In the genomic region with DNA sequence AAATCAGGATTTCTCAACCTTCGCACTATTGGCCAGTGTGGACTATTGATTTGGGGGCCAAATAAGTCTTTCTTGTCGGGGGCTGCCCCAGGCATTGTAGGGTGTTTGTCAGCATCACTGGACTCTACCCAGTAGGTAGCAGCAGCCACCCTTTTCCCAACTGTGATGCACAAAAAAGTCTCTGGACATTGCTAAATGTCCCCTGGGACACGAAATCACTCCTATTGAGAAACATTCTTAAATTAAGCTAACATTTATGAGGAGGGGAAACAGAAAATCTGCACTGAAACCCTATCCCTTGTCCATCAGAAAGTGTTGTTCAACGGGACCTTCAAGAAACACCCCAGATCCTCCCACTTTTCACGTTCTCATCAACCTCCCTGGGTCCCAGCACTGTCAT, we compare ENCODE assay signal across 23 cellular contexts. TPM values are rescaled to one million over a fixed set of nuclear protein-coding genes. Genes with fewer than 3 reads are reported as not detected.
A peak's percentile ranks its signal among the peaks of the same experiment; 100 is the strongest.
DNase-seq lines count a peak whose midpoint lies in the region; ATAC-seq lines count a peak whose summit lies in the region.
"Had no signal": no experiment of that assay in that cellular context is flagged by ENCODE, and none has a peak within 500 bp of the region (broad histone marks: within the 10 kb centered on the region; RNA-seq: fewer than 3 reads in every experiment).

No MANE protein-coding gene starts in this region.

- no peak overlapping the region for H3K4me3 Mint-ChIP-seq in activated CD4-positive, alpha-beta T cell treated with anti-CD3 and anti-CD28 coated beads for 36 hours
- H3K4me3 Mint-ChIP-seq in activated CD4-positive, alpha-beta T cell treated with anti-CD3 and anti-CD28 coated beads, Interleukin-2, amount 10 ng/mL, durations not matched to agents 24 days and 14 days, result no peak overlapping the region
- no peak overlapping the region for H3K4me3 Mint-ChIP-seq in activated T-helper 1 cell treated with anti-CD3 and anti-CD28 coated beads, Interleukin-12 subunit alpha, Interleukin-12 subunit beta, Interleukin-2, Interleukin-4 antibody, amounts not matched to agents 30 ng/mL and 10 ng/mL and 1 ng/mL, durations not matched to agents 14 hours and 24 hours and 36 hours
- no peak overlapping the region for H3K4me3 Mint-ChIP-seq in stimulated activated naive B cell treated with anti-CD40 and anti-IgM and Interleukin-4, amounts not matched to agents 10 μg/mL and 1 μg/mL and 100 μg/mL, for 72 hours

- ATAC-seq in activated CD4-positive, alpha-beta T cell treated with anti-CD3 and anti-CD28 coated beads for 36 hours, result no peak
- no peak for ATAC-seq in stimulated activated naive B cell treated with anti-CD40 and anti-IgM and Interleukin-4, amounts not matched to agents 10 μg/mL and 1 μg/mL and 100 μg/mL, for 72 hours (replicated peaks)
- ATAC-seq in GM18520 (IDR thresholded peaks at IDR 0.05; ENCODE audit: unreplicated experiment), result no peak
- ATAC-seq: gastroesophageal sphincter, GM12878, left lobe of liver, Right ventricle myocardium inferior had no signal

- no peak for DNase-seq in activated CD4-positive, alpha-beta T cell treated with anti-CD3 and anti-CD28 coated beads for 36 hours
- no peak for DNase-seq in activated CD4-positive, alpha-beta T cell treated with anti-CD3 and anti-CD28 coated beads, Interleukin-2, amount 10 ng/mL, durations not matched to agents 24 days and 14 days
- DNase-seq in activated T-helper 1 cell treated with anti-CD3 and anti-CD28 coated beads, Interleukin-12 subunit alpha, Interleukin-12 subunit beta, Interleukin-2, Interleukin-4 antibody, amounts not matched to agents 30 ng/mL and 10 ng/mL and 1 ng/mL, durations not matched to agents 14 hours and 24 hours and 36 hours (ENCODE audit: low spot score), result no peak
- peak; percentile 41 for DNase-seq in fibroblast of peridontal ligament (ENCODE audit: extremely low read depth)
- peak; percentile 56 for DNase-seq in skeletal muscle cell (ENCODE audit: low read depth)
- DNase-seq in hippocampal formation (lab: John Stamatoyannopoulos, UW), result no peak
- no peak for DNase-seq in stimulated activated naive B cell treated with anti-CD40 and anti-IgM and Interleukin-4, amounts not matched to agents 10 μg/mL and 1 μg/mL and 100 μg/mL, for 72 hours
- DNase-seq: activated CD8-positive, alpha-beta memory T cell treated with anti-CD3 and anti-CD28 coated beads for 24 hours; DMS 273 treated with DMSO at 0.1 percent for 48 hours; GF-D8; KG1; NCI-H1048; NCI-H2081 treated with DMSO at 0.1 percent for 48 hours; NCI-H510A; ovary; tibial artery; WERI-Rb-1 had no signal

- peaks cover 90% of the 10 kb centered on the region for H3K36me3 Mint-ChIP-seq in activated CD4-positive, alpha-beta T cell treated with anti-CD3 and anti-CD28 coated beads for 36 hours (ENCODE audit: low read depth)
- peaks cover 82% of the 10 kb centered on the region for H3K36me3 Mint-ChIP-seq in activated CD4-positive, alpha-beta T cell treated with anti-CD3 and anti-CD28 coated beads, Interleukin-2, amount 10 ng/mL, durations not matched to agents 24 days and 14 days (ENCODE audit: low read depth)
- peaks cover 76% of the 10 kb centered on the region for H3K36me3 Mint-ChIP-seq in activated T-helper 1 cell treated with anti-CD3 and anti-CD28 coated beads, Interleukin-12 subunit alpha, Interleukin-12 subunit beta, Interleukin-2, Interleukin-4 antibody, amounts not matched to agents 30 ng/mL and 10 ng/mL and 1 ng/mL, durations not matched to agents 14 hours and 24 hours and 36 hours (ENCODE audit: low read depth)
- peaks cover 48 to 90% of the 10 kb centered on the region in 2 donors for H3K36me3 Mint-ChIP-seq in stimulated activated naive B cell treated with anti-CD40 and anti-IgM and Interleukin-4, amounts not matched to agents 10 μg/mL and 1 μg/mL and 100 μg/mL, for 72 hours

- H3K27me3 Mint-ChIP-seq in activated CD4-positive, alpha-beta T cell treated with anti-CD3 and anti-CD28 coated beads for 36 hours, result no peaks in the 10 kb centered on the region
- H3K27me3 Mint-ChIP-seq in activated CD4-positive, alpha-beta T cell treated with anti-CD3 and anti-CD28 coated beads, Interleukin-2, amount 10 ng/mL, durations not matched to agents 24 days and 14 days, result no peaks in the 10 kb centered on the region
- no peaks in the 10 kb centered on the region for H3K27me3 Mint-ChIP-seq in activated T-helper 1 cell treated with anti-CD3 and anti-CD28 coated beads, Interleukin-12 subunit alpha, Interleukin-12 subunit beta, Interleukin-2, Interleukin-4 antibody, amounts not matched to agents 30 ng/mL and 10 ng/mL and 1 ng/mL, durations not matched to agents 14 hours and 24 hours and 36 hours (ENCODE audit: insufficient read depth)
- H3K27me3 Mint-ChIP-seq in stimulated activated naive B cell treated with anti-CD40 and anti-IgM and Interleukin-4, amounts not matched to agents 10 μg/mL and 1 μg/mL and 100 μg/mL, for 72 hours, result no peaks in the 10 kb centered on the region

- intact Hi-C loops in activated CD4-positive, alpha-beta T cell treated with anti-CD3 and anti-CD28 coated beads for 36 hours (cut with DNase I, micrococcal nuclease), result no loop called here
- intact Hi-C loops in activated CD4-positive, alpha-beta T cell treated with anti-CD3 and anti-CD28 coated beads, Interleukin-2, amount 10 ng/mL, durations not matched to agents 24 days and 14 days (cut with micrococcal nuclease), result no loop called here
- intact Hi-C loops in activated T-helper 1 cell treated with anti-CD3 and anti-CD28 coated beads, Interleukin-12 subunit alpha, Interleukin-12 subunit beta, Interleukin-2, Interleukin-4 antibody, amounts not matched to agents 30 ng/mL and 10 ng/mL and 1 ng/mL, durations not matched to agents 14 hours and 24 hours and 36 hours (cut with micrococcal nuclease), result no loop called here

- H3K27ac Mint-ChIP-seq in activated CD4-positive, alpha-beta T cell treated with anti-CD3 and anti-CD28 coated beads for 36 hours, result peak overlapping the region; percentile 53
- H3K27ac Mint-ChIP-seq in activated CD4-positive, alpha-beta T cell treated with anti-CD3 and anti-CD28 coated beads, Interleukin-2, amount 10 ng/mL, durations not matched to agents 24 days and 14 days, result no peak overlapping the region
- peak overlapping the region; percentile 56 for H3K27ac Mint-ChIP-seq in activated T-helper 1 cell treated with anti-CD3 and anti-CD28 coated beads, Interleukin-12 subunit alpha, Interleukin-12 subunit beta, Interleukin-2, Interleukin-4 antibody, amounts not matched to agents 30 ng/mL and 10 ng/mL and 1 ng/mL, durations not matched to agents 14 hours and 24 hours and 36 hours
- no peak overlapping the region for H3K27ac Mint-ChIP-seq in stimulated activated naive B cell treated with anti-CD40 and anti-IgM and Interleukin-4, amounts not matched to agents 10 μg/mL and 1 μg/mL and 100 μg/mL, for 72 hours

- H3K9me3 Mint-ChIP-seq in activated CD4-positive, alpha-beta T cell treated with anti-CD3 and anti-CD28 coated beads for 36 hours (ENCODE audit: low read depth), result no peaks in the 10 kb centered on the region
- no peaks in the 10 kb centered on the region for H3K9me3 Mint-ChIP-seq in activated CD4-positive, alpha-beta T cell treated with anti-CD3 and anti-CD28 coated beads, Interleukin-2, amount 10 ng/mL, durations not matched to agents 24 days and 14 days
- no peaks in the 10 kb centered on the region for H3K9me3 Mint-ChIP-seq in activated T-helper 1 cell treated with anti-CD3 and anti-CD28 coated beads, Interleukin-12 subunit alpha, Interleukin-12 subunit beta, Interleukin-2, Interleukin-4 antibody, amounts not matched to agents 30 ng/mL and 10 ng/mL and 1 ng/mL, durations not matched to agents 14 hours and 24 hours and 36 hours
- no peaks in the 10 kb centered on the region for H3K9me3 Mint-ChIP-seq in stimulated activated naive B cell treated with anti-CD40 and anti-IgM and Interleukin-4, amounts not matched to agents 10 μg/mL and 1 μg/mL and 100 μg/mL, for 72 hours

- H3K4me1 Mint-ChIP-seq in activated CD4-positive, alpha-beta T cell treated with anti-CD3 and anti-CD28 coated beads for 36 hours, result peaks cover 93% of the 10 kb centered on the region
- H3K4me1 Mint-ChIP-seq in activated CD4-positive, alpha-beta T cell treated with anti-CD3 and anti-CD28 coated beads, Interleukin-2, amount 10 ng/mL, durations not matched to agents 24 days and 14 days, result peaks cover 74% of the 10 kb centered on the region
- peaks cover 89% of the 10 kb centered on the region for H3K4me1 Mint-ChIP-seq in activated T-helper 1 cell treated with anti-CD3 and anti-CD28 coated beads, Interleukin-12 subunit alpha, Interleukin-12 subunit beta, Interleukin-2, Interleukin-4 antibody, amounts not matched to agents 30 ng/mL and 10 ng/mL and 1 ng/mL, durations not matched to agents 14 hours and 24 hours and 36 hours (ENCODE audit: low read depth)
- peaks cover 38 to 70% of the 10 kb centered on the region in 2 donors for H3K4me1 Mint-ChIP-seq in stimulated activated naive B cell treated with anti-CD40 and anti-IgM and Interleukin-4, amounts not matched to agents 10 μg/mL and 1 μg/mL and 100 μg/mL, for 72 hours

- POLR2A ChIA-PET in activated CD4-positive, alpha-beta T cell treated with anti-CD3 and anti-CD28 coated beads for 36 hours (lab: Charles Lee), result no interaction called here

- CTCF ChIA-PET in activated CD4-positive, alpha-beta T cell treated with anti-CD3 and anti-CD28 coated beads for 36 hours (lab: Charles Lee), result no interaction called here

- no peak overlapping the region for H3K4me3 ChIP-seq in skeletal muscle cell (ENCODE audit: low read depth, low read length)
- H3K4me3 ChIP-seq: gastroesophageal sphincter, GM12878, ovary, skin epidermis, tibial artery had no signal

RNA-seq across cellular contexts. Expression of a gene that starts 54.2 kb away (rescaled TPM):
- total RNA-seq in activated CD4-positive, alpha-beta T cell treated with anti-CD3 and anti-CD28 coated beads for 36 hours, result 10 to 100 TPM; 38.5 to 49.8 TPM
- 65.0 and 66.4 TPM in 2 replicates for total RNA-seq in activated CD4-positive, alpha-beta T cell treated with anti-CD3 and anti-CD28 coated beads, Interleukin-2, amount 10 ng/mL, durations not matched to agents 24 days and 14 days
- 84.0 and 86.4 TPM in 2 replicates for total RNA-seq in activated T-helper 1 cell treated with anti-CD3 and anti-CD28 coated beads, Interleukin-12 subunit alpha, Interleukin-12 subunit beta, Interleukin-2, Interleukin-4 antibody, amounts not matched to agents 30 ng/mL and 10 ng/mL and 1 ng/mL, durations not matched to agents 14 hours and 24 hours and 36 hours

Comparison
In these comparisons a context has a peak if more than half of its experiments do, and no peak if none do; other contexts are left out.
1. H3K27ac Mint-ChIP-seq: peak in activated CD4-positive, alpha-beta T cell treated with anti-CD3 and anti-CD28 coated beads for 36 hours (single experiment) and activated T-helper 1 cell treated with anti-CD3 and anti-CD28 coated beads, Interleukin-12 subunit alpha, Interleukin-12 subunit beta, Interleukin-2, Interleukin-4 antibody, amounts not matched to agents 30 ng/mL and 10 ng/mL and 1 ng/mL, durations not matched to agents 14 hours and 24 hours and 36 hours (single experiment); none in activated CD4-positive, alpha-beta T cell treated with anti-CD3 and anti-CD28 coated beads, Interleukin-2, amount 10 ng/mL, durations not matched to agents 24 days and 14 days (single experiment) and stimulated activated naive B cell treated with anti-CD40 and anti-IgM and Interleukin-4, amounts not matched to agents 10 μg/mL and 1 μg/mL and 100 μg/mL, for 72 hours (single experiment).
2. DNase-seq: peak in fibroblast of peridontal ligament (single experiment) and skeletal muscle cell (single experiment); none in activated CD4-positive, alpha-beta T cell treated with anti-CD3 and anti-CD28 coated beads for 36 hours (single experiment), activated CD4-positive, alpha-beta T cell treated with anti-CD3 and anti-CD28 coated beads, Interleukin-2, amount 10 ng/mL, durations not matched to agents 24 days and 14 days (single experiment), activated T-helper 1 cell treated with anti-CD3 and anti-CD28 coated beads, Interleukin-12 subunit alpha, Interleukin-12 subunit beta, Interleukin-2, Interleukin-4 antibody, amounts not matched to agents 30 ng/mL and 10 ng/mL and 1 ng/mL, durations not matched to agents 14 hours and 24 hours and 36 hours (single experiment), hippocampal formation (0 of 2) and stimulated activated naive B cell treated with anti-CD40 and anti-IgM and Interleukin-4, amounts not matched to agents 10 μg/mL and 1 μg/mL and 100 μg/mL, for 72 hours (single experiment).